In genomic region chr20:62874745-62875344, GRCh38 we compare ENCODE assay signal across 12 cellular contexts. TPM values are rescaled to one million over a fixed set of nuclear protein-coding genes. Genes with fewer than 3 reads are reported as not detected.
DNase-seq lines count a peak whose midpoint lies in the region; ATAC-seq and TF ChIP-seq lines count a peak whose summit lies in the region.
"Had no signal": no experiment of that assay in that cellular context is flagged by ENCODE, and none has a peak within 500 bp of the region (broad histone marks: within the 10 kb centered on the region; RNA-seq: fewer than 3 reads in every experiment).

No MANE protein-coding gene starts in this region.

- intact Hi-C loops in lower leg skin (cut with DNase I; ENCODE audit: low total_unique reads): loop anchor here (10.0 kb wide), 1 partner anchor 130 kb away; the partner anchor contains the start of gene BHLHE23

- no peaks in the 10 kb centered on the region for H3K9me3 ChIP-seq in H9 (ENCODE audit: control insufficient read depth, low read depth, low read length)
- no peaks in the 10 kb centered on the region for H3K9me3 ChIP-seq in SK-N-MC (ENCODE audit: low read depth, low read length)
- no peaks in the 10 kb centered on the region for H3K9me3 ChIP-seq in mesenchymal stem cell (ENCODE audit: control insufficient read depth, low read length)
- H3K9me3 ChIP-seq: lower lobe of right lung had no signal

- H4K91ac ChIP-seq in H9 (ENCODE audit: insufficient read length, low read depth, low read length) (no peak overlapping the region), mesenchymal stem cell (ENCODE audit: low read length) (no peak overlapping the region)

- no peak overlapping the region for H3K23ac ChIP-seq in H9 (ENCODE audit: insufficient read length, low read depth, low read length)
- no peak overlapping the region for H3K23ac ChIP-seq in mesenchymal stem cell (ENCODE audit: low read length in 2 of 2)

- TF ChIP-seq CTCF in C4-2B (conservative IDR thresholded peaks at IDR 0.05) (no peak), H9 (conservative IDR thresholded peaks at IDR 0.05) (no peak), lower leg skin (IDR thresholded peaks at IDR 0.05) (no peak)

- H3K4me2 ChIP-seq in H9 (ENCODE audit: insufficient read depth, insufficient read length, low read length) (no peak overlapping the region), mesenchymal stem cell (ENCODE audit: low read length, poor library complexity, severe bottlenecking) (no peak overlapping the region)

- H4K20me1 ChIP-seq in H9 (ENCODE audit: control insufficient read depth, insufficient read depth, insufficient read length): no peaks in the 10 kb centered on the region

- H3K36me3 ChIP-seq in SK-N-MC (ENCODE audit: insufficient read depth, low read length) (no peaks in the 10 kb centered on the region), mesenchymal stem cell (ENCODE audit: control insufficient read depth in 1 of 2, insufficient read depth in 2 of 2, low read depth in 1 of 2, low read length in 2 of 2) (peaks cover 7 to 18% of the 10 kb centered on the region in 2 experiments)
- H3K36me3 ChIP-seq: lower lobe of right lung had no signal

- H2BK120ac ChIP-seq in H9 (ENCODE audit: low read depth, low read length, poor library complexity, severe bottlenecking) (no peak overlapping the region), mesenchymal stem cell (ENCODE audit: low read depth, low read length) (no peak overlapping the region)

- no peak for TF ChIP-seq POLR2A in lower leg skin (IDR thresholded peaks at IDR 0.05)

- no peaks in the 10 kb centered on the region for H3K79me2 ChIP-seq in H9 (ENCODE audit: insufficient read depth, low read length)

- ATAC-seq in HG03139 (IDR thresholded peaks at IDR 0.05; ENCODE audit: unreplicated experiment): no peak

- no peaks in the 10 kb centered on the region for H3K23me2 ChIP-seq in H9 (ENCODE audit: insufficient read length, low read depth, low read length, poor library complexity, severe bottlenecking)

- peaks cover 24 to 31% of the 10 kb centered on the region in 2 experiments for H3K4me1 Mint-ChIP-seq in H9

- peak overlapping the region; percentile 91 for H3K27ac ChIP-seq in C4-2B
- no peak overlapping the region for H3K27ac ChIP-seq in H9 (ENCODE audit: insufficient read length, low read depth, low read length)
- H3K27ac ChIP-seq in SK-N-MC: peak overlapping the region; percentile 60
- H3K27ac ChIP-seq in mesenchymal stem cell (ENCODE audit: low read length, poor library complexity, severe bottlenecking): no peak overlapping the region

- no peak overlapping the region for H4K8ac ChIP-seq in H9 (replicated peaks; ENCODE audit: insufficient read length, low read depth, low read length)
- no peak overlapping the region for H4K8ac ChIP-seq in mesenchymal stem cell (ENCODE audit: low read length)

- H3K56ac ChIP-seq in H9 (ENCODE audit: insufficient read length, low read depth, low read length): no peak overlapping the region

- DNase-seq in H9 (no peak), SK-N-MC (ENCODE audit: low read depth, low spot score) (no peak), mesenchymal stem cell (peak; percentile 43), putamen (ENCODE audit: low spot score) (no peak), lower leg skin (ENCODE audit: low spot score in 2 of 2) (no peak)
- no peak for DNase-seq in activated CD8-positive, alpha-beta memory T cell treated with anti-CD3 and anti-CD28 coated beads, Interleukin-2, amount 50 U/mL, for 4 hours
- DNase-seq: activated B cell treated with CpG ODN at 0.5 μM for 24 hours, activated gamma-delta T cell, cortex of kidney had no signal

- H3K79me1 ChIP-seq in H9 (ENCODE audit: insufficient read depth, low read depth, low read length, poor library complexity, severe bottlenecking) (no peaks in the 10 kb centered on the region), mesenchymal stem cell (replicated peaks; ENCODE audit: low read length, poor library complexity, severe bottlenecking) (peaks cover 8% of the 10 kb centered on the region)

- no peak overlapping the region for H2BK20ac ChIP-seq in H9 (ENCODE audit: low read depth, low read length, poor library complexity, severe bottlenecking)

- no peak overlapping the region for H3K4me3 ChIP-seq in SK-N-MC
- H3K4me3 ChIP-seq in mesenchymal stem cell (ENCODE audit: insufficient read depth in 1 of 2, low read depth in 1 of 2, low read length in 2 of 2): no peak overlapping the region
- no peak overlapping the region for H3K4me3 ChIP-seq in lower leg skin (ENCODE audit: low read depth, poor library complexity, severe bottlenecking)

- peak overlapping the region in 1 of 2 experiments; percentile 53; a peak in 1 of 5 replicates for H3K4me3 Mint-ChIP-seq in H9
- H3K4me3 Mint-ChIP-seq: activated B cell treated with CpG ODN at 0.5 μM for 24 hours had no signal

- WGBS in H9 (ENCODE audit: extremely low coverage, insufficient read length, low lambda C conversion rate): no CpG with 5 or more reads among the region's 20 CpGs
- WGBS in mesenchymal stem cell: 93% methylated on average over 8 of the region's 20 CpGs
- WGBS in lower leg skin, 2 donors: 85 to 88% methylated on average over 16 of the region's 20 CpGs

- no peak overlapping the region for H2AFZ ChIP-seq in H9 (ENCODE audit: low read length)
- H2AFZ ChIP-seq in mesenchymal stem cell (ENCODE audit: low read depth, low read length): no peak overlapping the region

- H3K4me1 ChIP-seq in H9 (ENCODE audit: insufficient read depth, low read length): no peaks in the 10 kb centered on the region
- H3K4me1 ChIP-seq in mesenchymal stem cell (ENCODE audit: control insufficient read depth, insufficient read depth, low read depth, low read length): peaks cover 17% of the 10 kb centered on the region

- H2BK12ac ChIP-seq in H9 (ENCODE audit: insufficient read length, low read depth, low read length) (no peak overlapping the region), mesenchymal stem cell (ENCODE audit: low read length in 2 of 2) (peak overlapping the region in 1 of 2 experiments; percentile 59)

- H2BK5ac ChIP-seq in H9 (ENCODE audit: insufficient read length, low read length) (no peak overlapping the region), mesenchymal stem cell (ENCODE audit: low read depth, low read length, poor library complexity, severe bottlenecking) (no peak overlapping the region)

- H3T11ph ChIP-seq in H9 (ENCODE audit: low read length): no peak overlapping the region

- H3K9me3 Mint-ChIP-seq in H9: peaks cover 2 to 11% of the 10 kb centered on the region in 2 experiments; a peak in 4 of 5 replicates
- H3K9me3 Mint-ChIP-seq: activated B cell treated with CpG ODN at 0.5 μM for 24 hours had no signal

- peaks cover 10% of the 10 kb centered on the region for H3K27me3 Mint-ChIP-seq in H9 (ENCODE audit: low read depth)

- H2AK5ac ChIP-seq in H9 (ENCODE audit: insufficient read length, low read length) (no peak overlapping the region), mesenchymal stem cell (ENCODE audit: low read length, severe bottlenecking) (peak overlapping the region; percentile 39)

- H3K9ac ChIP-seq in H9 (ENCODE audit: extremely low read depth, insufficient read length, low read length): no peak overlapping the region
- H3K9ac ChIP-seq in SK-N-MC (ENCODE audit: insufficient read length): no peak overlapping the region
- H3K9ac ChIP-seq in mesenchymal stem cell (ENCODE audit: low read length): no peak overlapping the region

- H2BK15ac ChIP-seq in H9 (ENCODE audit: low read depth, low read length) (no peak overlapping the region), mesenchymal stem cell (ENCODE audit: low read depth, poor library complexity, severe bottlenecking) (no peak overlapping the region)

- peaks cover 0 to 8% (median 0%) of the 10 kb centered on the region in 3 experiments; a peak in 1 of 7 replicates for H3K36me3 Mint-ChIP-seq in H9 (ENCODE audit: insufficient read depth in 1 of 3, low read depth in 3 of 3)

- H3K4ac ChIP-seq in H9 (ENCODE audit: low read depth, low read length) (no peak overlapping the region), mesenchymal stem cell (ENCODE audit: low read depth in 1 of 2, low read length in 2 of 2) (no peak overlapping the region)

- no peaks in the 10 kb centered on the region for H3K27me3 ChIP-seq in H9 (ENCODE audit: insufficient read depth, low read length)
- H3K27me3 ChIP-seq in mesenchymal stem cell (ENCODE audit: control insufficient read depth in 1 of 2, insufficient read depth in 1 of 2, low read length in 2 of 2): no peaks in the 10 kb centered on the region

- H3K27ac Mint-ChIP-seq in H9: peak overlapping the region; percentile 24 to 95 (median 26); a peak in 3 of 7 replicates
- H3K27ac Mint-ChIP-seq: activated B cell treated with CpG ODN at 0.5 μM for 24 hours had no signal

- H4K5ac ChIP-seq in H9 (ENCODE audit: insufficient read length, low read depth, low read length): no peak overlapping the region

- H3K18ac ChIP-seq in H9 (ENCODE audit: insufficient read length, low read depth, low read length) (no peak overlapping the region), mesenchymal stem cell (ENCODE audit: low read depth in 1 of 2, low read length in 2 of 2) (no peak overlapping the region)

- H3K14ac ChIP-seq in H9 (ENCODE audit: insufficient read depth, low read length) (no peak overlapping the region), mesenchymal stem cell (ENCODE audit: low read length in 2 of 2) (no peak overlapping the region)

RNA-seq across cellular contexts. Expression of gene TCFL5, which starts 13.2 kb away (rescaled TPM):
- total RNA-seq in H9 (2021): 15.9 and 16.4 TPM in 2 replicates
- 6.1 TPM for polyA plus RNA-seq in mesenchymal stem cell (2013, experiment 1 of 2)
- 6.9 TPM for polyA plus RNA-seq in mesenchymal stem cell (2013, experiment 2 of 2)
- 10 to 100 TPM; 12.1 to 13.9 (median 13.1) TPM for total RNA-seq in lower leg skin

RNA-seq across cellular contexts. Expression of gene DIDO1, which starts 51.5 kb away (rescaled TPM):
- 85.9 TPM in 2 replicates for total RNA-seq in H9 (2021)
- polyA plus RNA-seq in mesenchymal stem cell (2013, experiment 1 of 2): 19.5 TPM
- polyA plus RNA-seq in mesenchymal stem cell (2013, experiment 2 of 2): 18.9 TPM
- total RNA-seq in lower leg skin: 100 to 1,000 TPM in 1 of 4 donors, 10 to 100 TPM in 3; 54.2 to 105 (median 70.7) TPM

RNA-seq across cellular contexts. Expression of gene COL9A3, which starts 58.0 kb away (rescaled TPM):
- total RNA-seq in H9 (2021) (137 and 150 TPM in 2 replicates), lower leg skin (10 to 100 TPM in 2 of 4 donors, 1 to 10 TPM in 2; 5.6 to 14.1 (median 10.8) TPM)
- 0.79 TPM for polyA plus RNA-seq in mesenchymal stem cell (2013, experiment 1 of 2)
- polyA plus RNA-seq in mesenchymal stem cell (2013, experiment 2 of 2): 0.44 TPM

Comparison
In these comparisons a context has a peak if more than half of its experiments do, and no peak if none do; other contexts are left out.
1. H3K27ac ChIP-seq: peak in C4-2B (single experiment) and SK-N-MC (single experiment); none in H9 (single experiment) and mesenchymal stem cell (single experiment).